19 cellular contexts compared by ENCODE assay signal in the genomic region with DNA sequence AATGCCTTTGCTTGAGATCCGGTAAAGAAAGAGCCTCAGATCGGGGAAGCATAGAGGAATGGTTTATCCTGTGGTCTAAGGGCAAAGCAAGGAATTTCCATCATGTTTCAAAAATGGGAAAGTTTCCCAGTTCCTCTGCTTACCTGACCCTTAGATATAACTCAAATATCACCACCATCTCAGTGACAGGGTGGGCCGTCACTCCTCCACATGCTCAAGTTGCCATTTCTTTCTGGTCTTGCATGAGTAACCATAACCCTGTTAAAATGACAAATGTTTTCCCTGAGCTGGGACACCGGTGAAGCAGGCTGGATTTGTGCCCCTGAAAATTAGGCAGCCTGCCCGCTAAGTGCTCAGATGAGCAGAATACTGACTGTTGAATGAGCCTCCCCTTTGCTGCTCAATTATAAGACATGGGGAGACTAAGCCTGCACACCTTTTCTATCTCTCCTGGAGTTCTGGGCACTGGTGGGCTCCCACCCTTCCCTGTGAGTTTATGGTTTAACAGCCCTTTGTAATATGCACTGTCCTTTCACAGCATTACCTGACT.
DNase-seq lines count a peak whose midpoint lies in the region; ATAC-seq and TF ChIP-seq lines count a peak whose summit lies in the region.
"Had no signal": no experiment of that assay in that cellular context is flagged by ENCODE, and none has a peak within 500 bp of the region (broad histone marks: within the 10 kb centered on the region; RNA-seq: fewer than 3 reads in every experiment).

No MANE protein-coding gene starts in this region.

- 77% methylated on average over 5 of the region's 5 CpGs for WGBS in esophagus muscularis mucosa

- H3K4me3 Mint-ChIP-seq in nephron = no peak overlapping the region
- H3K4me3 Mint-ChIP-seq: B cell; CD4-positive, alpha-beta T cell; CD8-positive, alpha-beta T cell had no signal

- H3K27me3 Mint-ChIP-seq in nephron (ENCODE audit: low read depth) = peaks cover 6% of the 10 kb centered on the region
- H3K27me3 Mint-ChIP-seq: CD4-positive, alpha-beta T cell had no signal

- H3K27ac ChIP-seq in esophagus muscularis mucosa (replicated peaks in 1 of 4) = no peak overlapping the region
- H3K27ac ChIP-seq: BLaER1 treated with 17β-estradiol and CSF1 and Interleukin-3, amounts not matched to agents 10 nM and 100 nM; C4-2B had no signal

- DNase-seq in M059J (ENCODE audit: low read depth) (peak; percentile 52), RPMI7951 (ENCODE audit: low read depth) (peak; percentile 27), esophagus muscularis mucosa (ENCODE audit: extremely low spot score) (peak; percentile 62), omental fat pad (ENCODE audit: low spot score) (no peak), NCI-H1417 treated with DMSO at 0.1 percent for 48 hours (lab: John Stamatoyannopoulos, UW) (no peak), Ammon's horn (ENCODE audit: low spot score) (no peak)
- DNase-seq: 8988T; ACHN; Caco-2; Calu3; CD4-positive, alpha-beta T cell; CD8-positive, alpha-beta T cell; DMS79 treated with DMSO at 0.1 percent for 48 hours; GF-D8 had no signal

- no peak for TF ChIP-seq POLR2A in esophagus muscularis mucosa (IDR thresholded peaks at IDR 0.05; ENCODE audit: low read depth)

- peak overlapping the region; percentile 16 to 90 (median 78) for H3K27ac Mint-ChIP-seq in nephron
- H3K27ac Mint-ChIP-seq: B cell; CD4-positive, alpha-beta T cell; CD8-positive, alpha-beta T cell had no signal

- no peak for TF ChIP-seq CTCF in esophagus muscularis mucosa (IDR thresholded peaks at IDR 0.05)
- TF ChIP-seq CTCF in nephron (IDR thresholded peaks at IDR 0.05; ENCODE audit: unreplicated experiment in 3 of 3) = no peak
- TF ChIP-seq CTCF in omental fat pad (IDR thresholded peaks at IDR 0.05) = no peak

- ATAC-seq in omental fat pad (ENCODE audit: low FRiP score) (no peak), HG02884 (IDR thresholded peaks at IDR 0.05; ENCODE audit: unreplicated experiment) (no peak)
- ATAC-seq: CD8-positive, alpha-beta T cell had no signal

- intact Hi-C loops in esophagus muscularis mucosa (cut with DNase I) = no loop called here

- H3K27me3 ChIP-seq in esophagus muscularis mucosa = no peaks in the 10 kb centered on the region
- H3K27me3 ChIP-seq: BLaER1 treated with 17β-estradiol and CSF1 and Interleukin-3, amounts not matched to agents 10 nM and 100 nM had no signal

- no peak for TF ChIP-seq EP300 in esophagus muscularis mucosa (IDR thresholded peaks at IDR 0.05)

- no peaks in the 10 kb centered on the region for H3K9me3 Mint-ChIP-seq in nephron
- H3K9me3 Mint-ChIP-seq: CD8-positive, alpha-beta T cell had no signal

- H3K36me3 Mint-ChIP-seq in nephron (ENCODE audit: low read depth) = no peaks in the 10 kb centered on the region
- H3K36me3 Mint-ChIP-seq: CD8-positive, alpha-beta T cell had no signal

- no peak overlapping the region for H3K4me3 ChIP-seq in esophagus muscularis mucosa
- H3K4me3 ChIP-seq: BLaER1 treated with 17β-estradiol and CSF1 and Interleukin-3, amounts not matched to agents 10 nM and 100 nM had no signal

- H3K4me1 Mint-ChIP-seq in nephron = peaks cover 71% of the 10 kb centered on the region
- H3K4me1 Mint-ChIP-seq: B cell had no signal

- no peaks in the 10 kb centered on the region for H3K36me3 ChIP-seq in esophagus muscularis mucosa
- H3K36me3 ChIP-seq: BLaER1 treated with 17β-estradiol and CSF1 and Interleukin-3, amounts not matched to agents 10 nM and 100 nM had no signal

- H3K4me1 ChIP-seq in esophagus muscularis mucosa = peaks cover 0 to 19% (median 11%) of the 10 kb centered on the region in 4 donors
- H3K4me1 ChIP-seq: BLaER1 treated with 17β-estradiol and CSF1 and Interleukin-3, amounts not matched to agents 10 nM and 100 nM; Caco-2 had no signal

- no peaks in the 10 kb centered on the region for H3K9me3 ChIP-seq in esophagus muscularis mucosa
- H3K9me3 ChIP-seq: Caco-2 had no signal

Comparison
In these comparisons a context has a peak if more than half of its experiments do, and no peak if none do; other contexts are left out.
1. DNase-seq: peak in M059J (single experiment), RPMI7951 (single experiment) and esophagus muscularis mucosa (single experiment); none in omental fat pad (single experiment), NCI-H1417 treated with DMSO at 0.1 percent for 48 hours (single experiment) and Ammon's horn (single experiment).